8 cellular contexts compared by ENCODE assay signal in genomic region chr10:45470098-45471012, GRCh38.
A peak's percentile ranks its signal among the peaks of the same experiment; 100 is the strongest.
DNase-seq lines count a peak whose midpoint lies in the region; ATAC-seq lines count a peak whose summit lies in the region.

No MANE protein-coding gene starts in this region.

- H3K27me3 Mint-ChIP-seq in central memory CD8-positive, alpha-beta T cell: no peaks in the 10 kb centered on the region
- H3K27me3 Mint-ChIP-seq in naive B cell: no peaks in the 10 kb centered on the region

- no peak overlapping the region for H3K4me3 Mint-ChIP-seq in central memory CD8-positive, alpha-beta T cell
- peak overlapping the region in 6 of 8 donors; percentile 7 to 77 (median 40) for H3K4me3 Mint-ChIP-seq in naive B cell

- no peak overlapping the region for H3K4me3 ChIP-seq in H7 (ENCODE audit: insufficient read depth, low read depth, low read length)

- peaks cover 4% of the 10 kb centered on the region for H3K36me3 Mint-ChIP-seq in central memory CD8-positive, alpha-beta T cell (ENCODE audit: insufficient read depth)
- H3K36me3 Mint-ChIP-seq in naive B cell: peaks cover 0 to 8% of the 10 kb centered on the region in 2 donors

- H3K27ac Mint-ChIP-seq in central memory CD8-positive, alpha-beta T cell (ENCODE audit: low read depth): peak overlapping the region; percentile 63
- H3K27ac Mint-ChIP-seq in naive B cell: peak overlapping the region; percentile 78 to 94 (median 89)

- peak; percentile 68 for DNase-seq in H7
- peak; percentile 17 for DNase-seq in T-helper 9 cell
- no peak for DNase-seq in central memory CD8-positive, alpha-beta T cell (ENCODE audit: low spot score in 2 of 2)
- DNase-seq in naive B cell: peak; percentile 51
- DNase-seq in cerebellar cortex (ENCODE audit: low spot score): no peak
- DNase-seq in AG08395 (ENCODE audit: low spot score): no peak

- peaks cover 41% of the 10 kb centered on the region for H3K4me1 Mint-ChIP-seq in central memory CD8-positive, alpha-beta T cell
- H3K4me1 Mint-ChIP-seq in naive B cell: peaks cover 39 to 56% (median 53%) of the 10 kb centered on the region in 3 donors

- H3K36me3 ChIP-seq in H7 (replicated peaks; ENCODE audit: control insufficient read depth, insufficient read depth, low read length): no peaks in the 10 kb centered on the region

- ATAC-seq in central memory CD8-positive, alpha-beta T cell (replicated peaks; ENCODE audit: extremely low read depth, poor library complexity, severe bottlenecking): peak; percentile 71
- ATAC-seq in naive B cell (ENCODE audit: low read depth in 2 of 2) (peak; percentile 96 to 97), HG03108 (IDR thresholded peaks at IDR 0.05; ENCODE audit: unreplicated experiment) (no peak), HG03439 (IDR thresholded peaks at IDR 0.05; ENCODE audit: unreplicated experiment) (no peak)

- no peaks in the 10 kb centered on the region for H3K27me3 ChIP-seq in H7 (ENCODE audit: control insufficient read depth, insufficient read depth, low read length)

- no peaks in the 10 kb centered on the region for H3K9me3 Mint-ChIP-seq in central memory CD8-positive, alpha-beta T cell
- peaks cover 0 to 4% (median 0%) of the 10 kb centered on the region in 7 donors for H3K9me3 Mint-ChIP-seq in naive B cell

Comparison
In these comparisons a context has a peak if more than half of its experiments do, and no peak if none do; other contexts are left out.
1. DNase-seq: peak in H7 (single experiment), T-helper 9 cell (single experiment) and naive B cell (single experiment); none in central memory CD8-positive, alpha-beta T cell (0 of 2), cerebellar cortex (single experiment) and AG08395 (single experiment).
2. ATAC-seq: peak in central memory CD8-positive, alpha-beta T cell (single experiment) and naive B cell (2 of 2); none in HG03108 (single experiment) and HG03439 (single experiment).